Comparison of ENCODE assay signal across 20 cellular contexts in genomic region chr16:59478806-59479205, GRCh38.
DNase-seq lines count a peak whose midpoint lies in the region; ATAC-seq and TF ChIP-seq lines count a peak whose summit lies in the region.
"Had no signal": no experiment of that assay in that cellular context is flagged by ENCODE, and none has a peak within 500 bp of the region (broad histone marks: within the 10 kb centered on the region; RNA-seq: fewer than 3 reads in every experiment).

No MANE protein-coding gene starts in this region.

- peaks cover 2 to 35% (median 11%) of the 10 kb centered on the region in 3 donors for H3K9me3 Mint-ChIP-seq in T-cell

- H3K4me3 Mint-ChIP-seq in T-cell, result no peak overlapping the region
- H3K4me3 Mint-ChIP-seq: activated CD8-positive, alpha-beta T cell treated with anti-CD3 and anti-CD28 coated beads for 36 hours; natural killer cell had no signal

- no peaks in the 10 kb centered on the region for H3K36me3 Mint-ChIP-seq in T-cell
- H3K36me3 Mint-ChIP-seq: natural killer cell had no signal

- no peak for TF ChIP-seq POLR2A in NB4 (IDR thresholded peaks at IDR 0.05; ENCODE audit: extremely low read depth, insufficient read length)

- peak; percentile 12 for DNase-seq in SKM-1 treated with dmso at 0.1 percent for 144 hours (lab: John Stamatoyannopoulos, UW; ENCODE audit: unreplicated experiment)
- no peak for DNase-seq in SKM-1 (lab: John Stamatoyannopoulos, UW; ENCODE audit: unreplicated experiment)
- peak; percentile 8 for DNase-seq in NB4 (ENCODE audit: low read depth)
- peak; percentile 50 for DNase-seq in dedifferentiated amniotic fluid mesenchymal stem cell (ENCODE audit: extremely low spot score)
- peak; percentile 41 for DNase-seq in pulmonary artery endothelial cell (ENCODE audit: low read depth, low spot score)
- DNase-seq in NCI-H524 treated with DMSO at 0.1 percent for 48 hours (lab: John Stamatoyannopoulos, UW), result no peak
- no peak for DNase-seq in T-cell
- no peak for DNase-seq in occipital lobe (lab: John Stamatoyannopoulos, UW)
- DNase-seq: activated CD8-positive, alpha-beta T cell treated with anti-CD3 and anti-CD28 coated beads for 36 hours; effector CD8-positive, alpha-beta T cell; heart left ventricle; natural killer cell; NCI-H1105 treated with DMSO at 0.1 percent for 48 hours; NCI-H526 treated with DMSO at 0.1 percent for 48 hours; SHP77 treated with DMSO at 0.1 percent for 48 hours; T-helper 2 cell had no signal

- POLR2A ChIA-PET in T-cell (lab: Charles Lee), result no interaction called here

- ATAC-seq in T-cell (replicated peaks in 1 of 4), result no peak
- ATAC-seq: activated CD8-positive, alpha-beta T cell treated with anti-CD3 and anti-CD28 coated beads for 36 hours; heart left ventricle; natural killer cell; sciatic nerve had no signal

- TF ChIP-seq CTCF in NB4 (IDR thresholded peaks at IDR 0.05; ENCODE audit: low read depth, low read length), result no peak

- no peaks in the 10 kb centered on the region for H3K27me3 Mint-ChIP-seq in T-cell
- H3K27me3 Mint-ChIP-seq: activated CD8-positive, alpha-beta T cell treated with anti-CD3 and anti-CD28 coated beads for 36 hours had no signal

- H3K4me1 Mint-ChIP-seq in T-cell, result no peaks in the 10 kb centered on the region
- H3K4me1 Mint-ChIP-seq: natural killer cell had no signal

- CTCF ChIA-PET in T-cell (lab: Charles Lee), result no interaction called here

- no peak overlapping the region for H3K27ac Mint-ChIP-seq in T-cell
- H3K27ac Mint-ChIP-seq: activated CD8-positive, alpha-beta T cell treated with anti-CD3 and anti-CD28 coated beads for 36 hours; natural killer cell had no signal

- no peak overlapping the region for H3K4me3 ChIP-seq in NB4 (ENCODE audit: low read depth, low read length)
- H3K4me3 ChIP-seq: esophagus muscularis mucosa, HAP-1, heart left ventricle, thoracic aorta had no signal

Comparison
In these comparisons a context has a peak if more than half of its experiments do, and no peak if none do; other contexts are left out.
1. DNase-seq: peak in SKM-1 treated with dmso at 0.1 percent for 144 hours (single experiment), NB4 (single experiment), dedifferentiated amniotic fluid mesenchymal stem cell (single experiment) and pulmonary artery endothelial cell (single experiment); none in SKM-1 (single experiment), NCI-H524 treated with DMSO at 0.1 percent for 48 hours (single experiment), T-cell (0 of 34) and occipital lobe (single experiment).